ENCODE assay signal across 11 cellular contexts in genomic region chr5:132839426-132840301, GRCh38. TPM values are rescaled to one million over a fixed set of nuclear protein-coding genes. Genes with fewer than 3 reads are reported as not detected.
DNase-seq lines count a peak whose midpoint lies in the region; ATAC-seq, FAIRE-seq and TF ChIP-seq lines count a peak whose summit lies in the region.
"Had no signal": no experiment of that assay in that cellular context is flagged by ENCODE, and none has a peak within 500 bp of the region (broad histone marks: within the 10 kb centered on the region; RNA-seq: fewer than 3 reads in every experiment).

No MANE protein-coding gene starts in this region.

- DNase-seq in bronchial epithelial cell (ENCODE audit: low read depth) = peak; percentile 56
- DNase-seq in small intestine = peak; percentile 84
- no peak for DNase-seq in effector memory CD4-positive, alpha-beta T cell
- no peak for DNase-seq in GF-D8 (lab: John Stamatoyannopoulos, UW)
- DNase-seq: islet precursor cell; stimulated activated CD4-positive, alpha-beta T cell treated with anti-CD3 and anti-CD28 coated beads, Interleukin-4, amount 100 ng/mL, for 4 hours; T-helper 9 cell had no signal

- H3K27me3 ChIP-seq in HUES64 (ENCODE audit: insufficient read depth, low read length) (no peaks in the 10 kb centered on the region; the same call in 1 of the 2 replicates), bronchial epithelial cell (ENCODE audit: control insufficient read depth, insufficient read depth, low read length) (no peaks in the 10 kb centered on the region), layer of hippocampus (ENCODE audit: control insufficient read depth, insufficient read depth, low read length) (no peaks in the 10 kb centered on the region), small intestine (ENCODE audit: control insufficient read depth in 2 of 2, insufficient read depth in 2 of 2, low read length in 2 of 2) (no peaks in the 10 kb centered on the region)
- no peaks in the 10 kb centered on the region for H3K27me3 ChIP-seq in effector memory CD4-positive, alpha-beta T cell (replicated peaks; ENCODE audit: control insufficient read depth, insufficient read depth, low read length, poor library complexity, severe bottlenecking)

- H3K9me3 ChIP-seq in HUES64 (ENCODE audit: insufficient read depth, low read depth, low read length) (no peaks in the 10 kb centered on the region), small intestine (ENCODE audit: control insufficient read depth, low read depth) (no peaks in the 10 kb centered on the region)
- no peaks in the 10 kb centered on the region for H3K9me3 ChIP-seq in effector memory CD4-positive, alpha-beta T cell (ENCODE audit: control insufficient read depth, low read length)

- H3K4me1 ChIP-seq in HUES64 (ENCODE audit: insufficient read depth, low read length) (peaks cover 8% of the 10 kb centered on the region; the same call in 1 of the 2 replicates), small intestine (ENCODE audit: control insufficient read depth in 2 of 2, insufficient read depth in 1 of 2, low read depth in 1 of 2, low read length in 1 of 2) (peaks cover 6 to 7% of the 10 kb centered on the region in 2 donors)
- no peaks in the 10 kb centered on the region for H3K4me1 ChIP-seq in effector memory CD4-positive, alpha-beta T cell (ENCODE audit: control insufficient read depth, insufficient read depth, low read length, poor library complexity, severe bottlenecking)

- H3K27ac ChIP-seq in HUES64 (ENCODE audit: low read depth, low read length) = no peak overlapping the region
- H3K27ac ChIP-seq in layer of hippocampus (ENCODE audit: low read depth, low read length) = peak overlapping the region; percentile 79
- peak overlapping the region; percentile 43 to 90 for H3K27ac ChIP-seq in small intestine (ENCODE audit: low read depth in 1 of 2, low read length in 1 of 2)
- H3K27ac ChIP-seq in effector memory CD4-positive, alpha-beta T cell (ENCODE audit: insufficient read depth, low read length, poor library complexity, severe bottlenecking) = no peak overlapping the region

- H3K4me3 ChIP-seq in HUES64 (ENCODE audit: low read length) = no peak overlapping the region
- H3K4me3 ChIP-seq in bronchial epithelial cell (ENCODE audit: low read depth, low read length) = no peak overlapping the region
- no peak overlapping the region for H3K4me3 ChIP-seq in small intestine (ENCODE audit: low read depth in 1 of 2, low read length in 2 of 2)
- H3K4me3 ChIP-seq in effector memory CD4-positive, alpha-beta T cell (ENCODE audit: insufficient read depth, low read depth, low read length, poor library complexity, severe bottlenecking) = no peak overlapping the region

- ATAC-seq in GM19023 (IDR thresholded peaks at IDR 0.05; ENCODE audit: unreplicated experiment) (no peak), GM19351 (IDR thresholded peaks at IDR 0.05; ENCODE audit: unreplicated experiment) (no peak)

- H3K9ac ChIP-seq in HUES64 (ENCODE audit: low read depth, low read length) = peak overlapping the region; percentile 33; the same call in 1 of the 2 replicates

- no peak for TF ChIP-seq CTCF in bronchial epithelial cell (IDR thresholded peaks at IDR 0.05; ENCODE audit: insufficient read depth, low read length, severe bottlenecking)

- no peak for FAIRE-seq in bronchial epithelial cell (lab: Jason Lieb, UNC)
- FAIRE-seq in small intestine (lab: Jason Lieb, UNC) = no peak

- WGBS in HUES64 = 79% methylated on average over 8 of the region's 8 CpGs
- 21 to 51% (median 41%) methylated on average over 8 of the region's 8 CpGs for WGBS in small intestine, 3 donors

- no peaks in the 10 kb centered on the region for H3K36me3 ChIP-seq in HUES64 (ENCODE audit: insufficient read depth, low read length)
- no peaks in the 10 kb centered on the region for H3K36me3 ChIP-seq in bronchial epithelial cell (ENCODE audit: control insufficient read depth, insufficient read depth, low read length)
- H3K36me3 ChIP-seq in small intestine (ENCODE audit: control insufficient read depth in 2 of 2, insufficient read depth in 2 of 2, low read length in 2 of 2) = no peaks in the 10 kb centered on the region
- H3K36me3 ChIP-seq in effector memory CD4-positive, alpha-beta T cell (ENCODE audit: control insufficient read depth, insufficient read depth, low read length) = no peaks in the 10 kb centered on the region

RNA-seq across cellular contexts. Expression of gene SHROOM1, which starts 9.2 kb away (rescaled TPM):
- polyA plus RNA-seq in HUES64 (2013, experiment 1 of 2) = 2.2 TPM
- polyA plus RNA-seq in HUES64 (2013, experiment 2 of 2) = 2.0 TPM
- total RNA-seq in bronchial epithelial cell = 0.79 and 1.4 TPM in 2 replicates
- 10 to 100 TPM in 2 of 3 donors, 1 to 10 TPM in 1; 9.2 to 72.2 (median 14.5) TPM for polyA plus RNA-seq in small intestine

RNA-seq across cellular contexts. Expression of gene SOWAHA, which starts 26.6 kb away (rescaled TPM):
- polyA plus RNA-seq in HUES64 (2013, experiment 1 of 2) = not detected
- 0.13 TPM for polyA plus RNA-seq in HUES64 (2013, experiment 2 of 2)
- total RNA-seq in bronchial epithelial cell = not detected in 2 replicates
- polyA plus RNA-seq in small intestine = 10 to 100 TPM; 25.6 to 75.4 (median 72.0) TPM

RNA-seq across cellular contexts. Expression of gene GDF9, which starts 26.6 kb away (rescaled TPM):
- 0.10 TPM for polyA plus RNA-seq in HUES64 (2013, experiment 1 of 2)
- 0.19 TPM for polyA plus RNA-seq in HUES64 (2013, experiment 2 of 2)
- total RNA-seq in bronchial epithelial cell = under 0.01 and 0.26 TPM in 2 replicates
- polyA plus RNA-seq in small intestine = under 1 TPM in 2 of 3 donors, not detected in 1; 0.34 to 0.67 TPM

RNA-seq across cellular contexts. Expression of gene UQCRQ, which starts 26.8 kb away (rescaled TPM):
- 284 TPM for polyA plus RNA-seq in HUES64 (2013, experiment 1 of 2)
- polyA plus RNA-seq in HUES64 (2013, experiment 2 of 2) = 263 TPM
- total RNA-seq in bronchial epithelial cell = 78.2 and 127 TPM in 2 replicates
- polyA plus RNA-seq in small intestine = 100 to 1,000 TPM; 481 to 872 (median 607) TPM

RNA-seq across cellular contexts. Expression of gene LEAP2, which starts 33.8 kb away (rescaled TPM):
- 1.1 TPM for polyA plus RNA-seq in HUES64 (2013, experiment 1 of 2)
- polyA plus RNA-seq in HUES64 (2013, experiment 2 of 2) = 0.44 TPM
- total RNA-seq in bronchial epithelial cell = 0.13 and 0.53 TPM in 2 replicates
- 10 to 100 TPM in 1 of 3 donors, 1 to 10 TPM in 2; 2.2 to 12.3 (median 9.5) TPM for polyA plus RNA-seq in small intestine

Comparison
In these comparisons a context has a peak if more than half of its experiments do, and no peak if none do; other contexts are left out.
1. H3K27ac ChIP-seq: peak in layer of hippocampus (single experiment) and small intestine (2 of 2); none in HUES64 (single experiment) and effector memory CD4-positive, alpha-beta T cell (single experiment).
2. DNase-seq: peak in bronchial epithelial cell (single experiment) and small intestine (single experiment); none in effector memory CD4-positive, alpha-beta T cell (0 of 3) and GF-D8 (single experiment).